ENCODE assay signal across 27 cellular contexts in genomic region chr3:10259036-10259435, GRCh38. TPM values are rescaled to one million over a fixed set of nuclear protein-coding genes. Genes with fewer than 3 reads are reported as not detected.
DNase-seq lines count a peak whose midpoint lies in the region; ATAC-seq and TF ChIP-seq lines count a peak whose summit lies in the region.
"Had no signal": no experiment of that assay in that cellular context is flagged by ENCODE, and none has a peak within 500 bp of the region (broad histone marks: within the 10 kb centered on the region; RNA-seq: fewer than 3 reads in every experiment).

No MANE protein-coding gene starts in this region.

- no peak overlapping the region for H3K27ac ChIP-seq in CD4-positive, alpha-beta memory T cell (ENCODE audit: low read depth, low read length)
- no peak overlapping the region for H3K27ac ChIP-seq in endodermal cell (ENCODE audit: low read depth, low read length)
- H3K27ac ChIP-seq: colonic mucosa, prostate gland, tibial artery had no signal

- H3K9me3 ChIP-seq in CD4-positive, alpha-beta memory T cell (ENCODE audit: control insufficient read depth in 1 of 2, low read length in 2 of 2), result no peaks in the 10 kb centered on the region
- H3K9me3 ChIP-seq in endodermal cell (ENCODE audit: control insufficient read depth, low read length), result no peaks in the 10 kb centered on the region
- H3K9me3 ChIP-seq: BE2C, colonic mucosa, prostate gland, tibial artery had no signal

- no peaks in the 10 kb centered on the region for H3K9me3 Mint-ChIP-seq in activated CD4-positive, alpha-beta memory T cell treated with anti-CD3 and anti-CD28 coated beads for 36 hours
- no peaks in the 10 kb centered on the region for H3K9me3 Mint-ChIP-seq in activated CD4-positive, alpha-beta memory T cell treated with anti-CD3 and anti-CD28 coated beads, Interleukin-2, amount 10 ng/mL, durations not matched to agents 7 days and 5 days
- peaks cover 0 to 1% (median 0%) of the 10 kb centered on the region in 8 donors for H3K9me3 Mint-ChIP-seq in CD4-positive, alpha-beta memory T cell
- H3K9me3 Mint-ChIP-seq in activated naive CD8-positive, alpha-beta T cell treated with anti-CD3 and anti-CD28 coated beads, Interleukin-2, amount 10 ng/mL, durations not matched to agents 7 days and 5 days, result no peaks in the 10 kb centered on the region
- no peaks in the 10 kb centered on the region for H3K9me3 Mint-ChIP-seq in endodermal cell

- no peak for DNase-seq in activated CD4-positive, alpha-beta memory T cell treated with anti-CD3 and anti-CD28 coated beads for 36 hours
- DNase-seq in activated CD4-positive, alpha-beta memory T cell treated with anti-CD3 and anti-CD28 coated beads, Interleukin-2, amount 10 ng/mL, durations not matched to agents 7 days and 5 days, result no peak
- no peak for DNase-seq in CD4-positive, alpha-beta memory T cell
- no peak for DNase-seq in activated naive CD8-positive, alpha-beta T cell treated with anti-CD3 and anti-CD28 coated beads, Interleukin-2, amount 10 ng/mL, durations not matched to agents 7 days and 5 days
- DNase-seq in posterior vena cava (ENCODE audit: low spot score) (peak; percentile 16), endodermal cell (no peak), DMS53 (lab: John Stamatoyannopoulos, UW) (no peak)
- DNase-seq: activated gamma-delta T cell treated with Interleukin-2 at 50 U/mL for 16 hours; aorta; BE2C; colonic mucosa; DND-41; effector CD8-positive, alpha-beta T cell; erythroblast; kidney; NCI-H1092 treated with DMSO at 0.1 percent for 48 hours; NCI-H187 treated with DMSO at 0.1 percent for 48 hours; NCI-H524; NK-92 treated with Interleukin-12 subunit alpha and Interleukin-12 subunit beta, amount 100 ng/mL, for 24 hours; PC-3; tibial artery had no signal

- WGBS in endodermal cell (ENCODE audit: insufficient coverage in 1 of 2, insufficient read length in 1 of 2), 2 experiments, result 93 to 95% methylated on average over 7 of the region's 7 CpGs

- no peak overlapping the region for H3K4me3 ChIP-seq in CD4-positive, alpha-beta memory T cell (ENCODE audit: low read length in 2 of 2)
- no peak overlapping the region for H3K4me3 ChIP-seq in endodermal cell (ENCODE audit: low read length)
- H3K4me3 ChIP-seq: colonic mucosa, prostate gland, tibial artery had no signal

- TF ChIP-seq CTCF in endodermal cell (conservative IDR thresholded peaks at IDR 0.05), result no peak

- intact Hi-C loops in activated CD4-positive, alpha-beta memory T cell treated with anti-CD3 and anti-CD28 coated beads for 36 hours (cut with micrococcal nuclease), result no loop called here
- intact Hi-C loops in CD4-positive, alpha-beta memory T cell (cut with micrococcal nuclease), result no loop called here
- intact Hi-C loops in posterior vena cava (cut with DNase I), result no loop called here

- POLR2A ChIA-PET in activated CD4-positive, alpha-beta memory T cell treated with anti-CD3 and anti-CD28 coated beads for 36 hours (lab: Charles Lee), result no interaction called here
- POLR2A ChIA-PET in activated CD4-positive, alpha-beta memory T cell treated with anti-CD3 and anti-CD28 coated beads, Interleukin-2, amount 10 ng/mL, durations not matched to agents 7 days and 5 days (lab: Charles Lee), result interaction anchor here (0.6 kb wide), 1 partner anchor 11 kb away, joined by 3 read pairs; no protein-coding TSS in a partner anchor
- POLR2A ChIA-PET in CD4-positive, alpha-beta memory T cell (lab: Charles Lee; ENCODE audit: partially characterized antibody), result interaction anchor here (0.9 to 1.7 kb wide), 3 partner anchors 11 to 17 kb away, joined by 4 to 5 read pairs (median 4); partner anchors contain the start of gene TATDN2
- POLR2A ChIA-PET in activated naive CD8-positive, alpha-beta T cell treated with anti-CD3 and anti-CD28 coated beads, Interleukin-2, amount 10 ng/mL, durations not matched to agents 7 days and 5 days (lab: Charles Lee), result no interaction called here

- no peaks in the 10 kb centered on the region for H3K27me3 ChIP-seq in CD4-positive, alpha-beta memory T cell (ENCODE audit: insufficient read depth, low read length)
- no peaks in the 10 kb centered on the region for H3K27me3 ChIP-seq in endodermal cell (ENCODE audit: control insufficient read depth, insufficient read depth, low read length, poor library complexity, severe bottlenecking)
- H3K27me3 ChIP-seq: BE2C, colonic mucosa, tibial artery had no signal

- H3K36me3 ChIP-seq in CD4-positive, alpha-beta memory T cell (ENCODE audit: insufficient read depth, low read length), result peaks cover 24% of the 10 kb centered on the region
- peaks cover 39% of the 10 kb centered on the region for H3K36me3 ChIP-seq in endodermal cell (ENCODE audit: control insufficient read depth, insufficient read depth, low read length)
- H3K36me3 ChIP-seq: colonic mucosa had no signal

- H3K4me1 ChIP-seq in CD4-positive, alpha-beta memory T cell (ENCODE audit: insufficient read depth, low read length), result peaks cover 69% of the 10 kb centered on the region
- H3K4me1 ChIP-seq in endodermal cell (ENCODE audit: control insufficient read depth, insufficient read depth, low read length), result no peaks in the 10 kb centered on the region
- H3K4me1 ChIP-seq: BE2C, colonic mucosa, prostate gland had no signal

- H3K4me1 Mint-ChIP-seq in activated CD4-positive, alpha-beta memory T cell treated with anti-CD3 and anti-CD28 coated beads for 36 hours (ENCODE audit: low read depth), result peaks cover 74% of the 10 kb centered on the region
- peaks cover 72% of the 10 kb centered on the region for H3K4me1 Mint-ChIP-seq in activated CD4-positive, alpha-beta memory T cell treated with anti-CD3 and anti-CD28 coated beads, Interleukin-2, amount 10 ng/mL, durations not matched to agents 7 days and 5 days
- H3K4me1 Mint-ChIP-seq in CD4-positive, alpha-beta memory T cell, result peaks cover 46 to 82% (median 71%) of the 10 kb centered on the region in 4 donors
- H3K4me1 Mint-ChIP-seq in activated naive CD8-positive, alpha-beta T cell treated with anti-CD3 and anti-CD28 coated beads, Interleukin-2, amount 10 ng/mL, durations not matched to agents 7 days and 5 days, result peaks cover 42% of the 10 kb centered on the region
- H3K4me1 Mint-ChIP-seq in endodermal cell, result peaks cover 7% of the 10 kb centered on the region

- H3K27me3 Mint-ChIP-seq in activated CD4-positive, alpha-beta memory T cell treated with anti-CD3 and anti-CD28 coated beads for 36 hours, result no peaks in the 10 kb centered on the region
- no peaks in the 10 kb centered on the region for H3K27me3 Mint-ChIP-seq in activated CD4-positive, alpha-beta memory T cell treated with anti-CD3 and anti-CD28 coated beads, Interleukin-2, amount 10 ng/mL, durations not matched to agents 7 days and 5 days
- H3K27me3 Mint-ChIP-seq in CD4-positive, alpha-beta memory T cell, result no peaks in the 10 kb centered on the region
- no peaks in the 10 kb centered on the region for H3K27me3 Mint-ChIP-seq in activated naive CD8-positive, alpha-beta T cell treated with anti-CD3 and anti-CD28 coated beads, Interleukin-2, amount 10 ng/mL, durations not matched to agents 7 days and 5 days
- no peaks in the 10 kb centered on the region for H3K27me3 Mint-ChIP-seq in endodermal cell (ENCODE audit: insufficient read depth)

- ATAC-seq in activated naive CD8-positive, alpha-beta T cell treated with anti-CD3 and anti-CD28 coated beads, Interleukin-2, amount 10 ng/mL, durations not matched to agents 7 days and 5 days (ENCODE audit: low read depth), result no peak
- ATAC-seq in GM18498 (IDR thresholded peaks at IDR 0.05; ENCODE audit: unreplicated experiment), result no peak
- ATAC-seq: PC-3, Right ventricle myocardium inferior, SK-N-SH treated with all-trans-retinoic acid at 6 μM for 48 hours had no signal

- CTCF ChIA-PET in activated CD4-positive, alpha-beta memory T cell treated with anti-CD3 and anti-CD28 coated beads for 36 hours (lab: Charles Lee), result interaction anchor here (1.3 kb wide), 1 partner anchor 21 kb away, joined by 3 read pairs; no protein-coding TSS in a partner anchor
- CTCF ChIA-PET in activated CD4-positive, alpha-beta memory T cell treated with anti-CD3 and anti-CD28 coated beads, Interleukin-2, amount 10 ng/mL, durations not matched to agents 7 days and 5 days (lab: Charles Lee), result no interaction called here
- CTCF ChIA-PET in CD4-positive, alpha-beta memory T cell (lab: Charles Lee; ENCODE audit: partially characterized antibody), result no interaction called here

- peaks cover 73% of the 10 kb centered on the region for H3K36me3 Mint-ChIP-seq in activated CD4-positive, alpha-beta memory T cell treated with anti-CD3 and anti-CD28 coated beads for 36 hours
- H3K36me3 Mint-ChIP-seq in activated CD4-positive, alpha-beta memory T cell treated with anti-CD3 and anti-CD28 coated beads, Interleukin-2, amount 10 ng/mL, durations not matched to agents 7 days and 5 days (ENCODE audit: low read depth), result peaks cover 90% of the 10 kb centered on the region
- H3K36me3 Mint-ChIP-seq in CD4-positive, alpha-beta memory T cell, result peaks cover 52 to 74% of the 10 kb centered on the region in 2 donors
- peaks cover 53% of the 10 kb centered on the region for H3K36me3 Mint-ChIP-seq in activated naive CD8-positive, alpha-beta T cell treated with anti-CD3 and anti-CD28 coated beads, Interleukin-2, amount 10 ng/mL, durations not matched to agents 7 days and 5 days
- peaks cover 63% of the 10 kb centered on the region for H3K36me3 Mint-ChIP-seq in endodermal cell (ENCODE audit: low read depth)

- H3K4me3 Mint-ChIP-seq in activated CD4-positive, alpha-beta memory T cell treated with anti-CD3 and anti-CD28 coated beads for 36 hours, result no peak overlapping the region
- no peak overlapping the region for H3K4me3 Mint-ChIP-seq in activated CD4-positive, alpha-beta memory T cell treated with anti-CD3 and anti-CD28 coated beads, Interleukin-2, amount 10 ng/mL, durations not matched to agents 7 days and 5 days
- no peak overlapping the region for H3K4me3 Mint-ChIP-seq in CD4-positive, alpha-beta memory T cell
- H3K4me3 Mint-ChIP-seq in activated naive CD8-positive, alpha-beta T cell treated with anti-CD3 and anti-CD28 coated beads, Interleukin-2, amount 10 ng/mL, durations not matched to agents 7 days and 5 days, result no peak overlapping the region
- no peak overlapping the region for H3K4me3 Mint-ChIP-seq in endodermal cell

- no peak overlapping the region for H3K9ac ChIP-seq in endodermal cell (ENCODE audit: extremely low read depth, low read length, poor library complexity, severe bottlenecking)

- H3K27ac Mint-ChIP-seq in activated CD4-positive, alpha-beta memory T cell treated with anti-CD3 and anti-CD28 coated beads for 36 hours, result peak overlapping the region; percentile 49
- H3K27ac Mint-ChIP-seq in activated CD4-positive, alpha-beta memory T cell treated with anti-CD3 and anti-CD28 coated beads, Interleukin-2, amount 10 ng/mL, durations not matched to agents 7 days and 5 days, result no peak overlapping the region
- H3K27ac Mint-ChIP-seq in CD4-positive, alpha-beta memory T cell, result peak overlapping the region; percentile 37 to 93 (median 72)
- peak overlapping the region; percentile 3 for H3K27ac Mint-ChIP-seq in activated naive CD8-positive, alpha-beta T cell treated with anti-CD3 and anti-CD28 coated beads, Interleukin-2, amount 10 ng/mL, durations not matched to agents 7 days and 5 days
- no peak overlapping the region for H3K27ac Mint-ChIP-seq in endodermal cell

RNA-seq across cellular contexts. Expression of gene TATDN2, which starts 10.8 kb away (rescaled TPM):
- total RNA-seq in activated CD4-positive, alpha-beta memory T cell treated with anti-CD3 and anti-CD28 coated beads for 36 hours, result 10 to 100 TPM; 36.9 to 39.4 TPM
- 10 to 100 TPM; 57.1 to 59.5 TPM for total RNA-seq in activated CD4-positive, alpha-beta memory T cell treated with anti-CD3 and anti-CD28 coated beads, Interleukin-2, amount 10 ng/mL, durations not matched to agents 7 days and 5 days
- 10 to 100 TPM; 76.1 to 79.3 TPM for total RNA-seq in CD4-positive, alpha-beta memory T cell
- polyA plus RNA-seq in CD4-positive, alpha-beta memory T cell, result 10 to 100 TPM in 1 of 2 donors, 1 to 10 TPM in 1; 8.4 to 20.1 TPM
- total RNA-seq in activated naive CD8-positive, alpha-beta T cell treated with anti-CD3 and anti-CD28 coated beads, Interleukin-2, amount 10 ng/mL, durations not matched to agents 7 days and 5 days, result 10 to 100 TPM; 55.4 to 67.4 TPM
- total RNA-seq in posterior vena cava, result 10 to 100 TPM; 22.2 to 25.3 TPM
- 10 to 100 TPM; 34.0 to 34.1 TPM for total RNA-seq in endodermal cell
- polyA plus RNA-seq in endodermal cell (2013, experiment 1 of 2), result 18.5 TPM
- polyA plus RNA-seq in endodermal cell (2013, experiment 2 of 2), result 16.3 TPM

RNA-seq across cellular contexts. Expression of gene GHRL, which starts 33.7 kb away (rescaled TPM):
- under 1 TPM in 1 of 2 experiments, not detected in 1; 0.73 TPM for total RNA-seq in activated CD4-positive, alpha-beta memory T cell treated with anti-CD3 and anti-CD28 coated beads for 36 hours
- total RNA-seq in activated CD4-positive, alpha-beta memory T cell treated with anti-CD3 and anti-CD28 coated beads, Interleukin-2, amount 10 ng/mL, durations not matched to agents 7 days and 5 days, result under 1 TPM; 0.91 to 0.95 TPM
- 1 to 10 TPM in 1 of 2 experiments, not detected in 1; 1.1 TPM for total RNA-seq in CD4-positive, alpha-beta memory T cell
- polyA plus RNA-seq in CD4-positive, alpha-beta memory T cell, result under 1 TPM in 1 of 2 donors, not detected in 1; 0.75 TPM
- total RNA-seq in activated naive CD8-positive, alpha-beta T cell treated with anti-CD3 and anti-CD28 coated beads, Interleukin-2, amount 10 ng/mL, durations not matched to agents 7 days and 5 days, result under 1 TPM; 0.53 to 0.94 TPM
- total RNA-seq in posterior vena cava (1 to 10 TPM; 1.0 to 1.2 TPM), endodermal cell (not detected)
- polyA plus RNA-seq in endodermal cell (2013, experiment 1 of 2), result 0.36 TPM
- polyA plus RNA-seq in endodermal cell (2013, experiment 2 of 2), result not detected
- total RNA-seq: fibroblast of villous mesenchyme, lower leg skin, PC-3 had no signal

Comparison
In these comparisons a context has a peak if more than half of its experiments do, and no peak if none do; other contexts are left out.
1. H3K27ac Mint-ChIP-seq: peak in activated CD4-positive, alpha-beta memory T cell treated with anti-CD3 and anti-CD28 coated beads for 36 hours (single experiment), CD4-positive, alpha-beta memory T cell (7 of 7) and activated naive CD8-positive, alpha-beta T cell treated with anti-CD3 and anti-CD28 coated beads, Interleukin-2, amount 10 ng/mL, durations not matched to agents 7 days and 5 days (single experiment); none in activated CD4-positive, alpha-beta memory T cell treated with anti-CD3 and anti-CD28 coated beads, Interleukin-2, amount 10 ng/mL, durations not matched to agents 7 days and 5 days (single experiment) and endodermal cell (single experiment).
2. POLR2A ChIA-PET loops: an anchor here in activated CD4-positive, alpha-beta memory T cell treated with anti-CD3 and anti-CD28 coated beads, Interleukin-2, amount 10 ng/mL, durations not matched to agents 7 days and 5 days (0.6 kb wide) and CD4-positive, alpha-beta memory T cell (0.9 to 1.7 kb wide); none called in activated CD4-positive, alpha-beta memory T cell treated with anti-CD3 and anti-CD28 coated beads for 36 hours and activated naive CD8-positive, alpha-beta T cell treated with anti-CD3 and anti-CD28 coated beads, Interleukin-2, amount 10 ng/mL, durations not matched to agents 7 days and 5 days.